Comparison of ENCODE assay signal across 21 cellular contexts in genomic region chr1:64664287-64664686, GRCh38.
DNase-seq lines count a peak whose midpoint lies in the region; ATAC-seq and TF ChIP-seq lines count a peak whose summit lies in the region.
"Had no signal": no experiment of that assay in that cellular context is flagged by ENCODE, and none has a peak within 500 bp of the region (broad histone marks: within the 10 kb centered on the region; RNA-seq: fewer than 3 reads in every experiment).

No MANE protein-coding gene starts in this region.

- H3K27ac ChIP-seq in heart right ventricle = no peak overlapping the region
- H3K27ac ChIP-seq: tibial nerve had no signal

- in situ Hi-C loops in astrocyte of the spinal cord (cut with HindIII; ENCODE audit: low sequenced_read_pairs) = no loop called here

- ATAC-seq in heart right ventricle = no peak
- ATAC-seq in HG03520 (IDR thresholded peaks at IDR 0.05; ENCODE audit: unreplicated experiment) = no peak
- ATAC-seq: left ventricle myocardium superior, mucosa of descending colon had no signal

- WGBS in heart right ventricle, 2 donors = 88 to 89% methylated on average over 6 of the region's 6 CpGs

- no peaks in the 10 kb centered on the region for H3K9me3 ChIP-seq in heart right ventricle
- H3K9me3 ChIP-seq: mucosa of descending colon, SK-N-SH, tibial nerve had no signal

- H3K36me3 ChIP-seq in heart right ventricle = peaks cover 0 to 75% (median 8%) of the 10 kb centered on the region in 9 donors

- no peak overlapping the region for H3K4me3 ChIP-seq in astrocyte of the spinal cord (ENCODE audit: low read depth, low read length)
- H3K4me3 ChIP-seq in heart right ventricle = no peak overlapping the region
- H3K4me3 ChIP-seq: mucosa of descending colon, tibial nerve had no signal

- intact Hi-C loops in heart right ventricle (cut with DNase I) = loop anchor here in 5 of 10 donors (2.0 to 10.0 kb wide), 4 partner anchors 61 to 379 kb away; partner anchors contain the start of gene CACHD1 (in 3 of the 5)

- DNase-seq in NCI-H526 (lab: John Stamatoyannopoulos, UW) = peak; percentile 24 to 49
- no peak for DNase-seq in NCI-H526 treated with DMSO at 0.1 percent for 48 hours (lab: John Stamatoyannopoulos, UW)
- DNase-seq in astrocyte of the spinal cord (ENCODE audit: low read depth, low spot score) = peak; percentile 10
- peak; percentile 25 to 61 for DNase-seq in hippocampal formation (lab: John Stamatoyannopoulos, UW)
- peak; percentile 78 for DNase-seq in putamen (ENCODE audit: low spot score)
- DNase-seq in heart right ventricle = no peak
- DNase-seq in activated CD8-positive, alpha-beta memory T cell treated with anti-CD3 and anti-CD28 coated beads for 24 hours = no peak
- DNase-seq: 8988T; activated CD4-positive, alpha-beta T cell treated with anti-CD3 and anti-CD28 coated beads for 4 hours; AML-193; CD8-positive, alpha-beta memory T cell; cerebellar nuclear complex; effector CD8-positive, alpha-beta T cell; left ventricle myocardium superior; mucosa of descending colon; NCI-H1048; NCI-H2029 treated with DMSO at 0.1 percent for 48 hours; NCI-H774 had no signal

- no peaks in the 10 kb centered on the region for H3K27me3 ChIP-seq in heart right ventricle

- H3K4me1 ChIP-seq in heart right ventricle = peaks cover 0 to 12% (median 0%) of the 10 kb centered on the region in 9 donors
- H3K4me1 ChIP-seq: tibial nerve had no signal

- TF ChIP-seq CTCF in astrocyte of the spinal cord (IDR thresholded peaks at IDR 0.05; ENCODE audit: low read depth, low read length) = no peak
- no peak for TF ChIP-seq CTCF in heart right ventricle (IDR thresholded peaks at IDR 0.05)

Comparison
In these comparisons a context has a peak if more than half of its experiments do, and no peak if none do; other contexts are left out.
1. DNase-seq: peak in NCI-H526 (2 of 2), astrocyte of the spinal cord (single experiment), hippocampal formation (2 of 2) and putamen (single experiment); none in NCI-H526 treated with DMSO at 0.1 percent for 48 hours (single experiment), heart right ventricle (0 of 2) and activated CD8-positive, alpha-beta memory T cell treated with anti-CD3 and anti-CD28 coated beads for 24 hours (single experiment).